Comparison of ENCODE assay signal across 9 cellular contexts in genomic region chr20:13681248-13682125, GRCh38. TPM values are rescaled to one million over a fixed set of nuclear protein-coding genes. Genes with fewer than 3 reads are reported as not detected.
A peak's percentile ranks its signal among the peaks of the same experiment; 100 is the strongest.
DNase-seq lines count a peak whose midpoint lies in the region; ATAC-seq and TF ChIP-seq lines count a peak whose summit lies in the region.
"Had no signal": no experiment of that assay in that cellular context is flagged by ENCODE, and none has a peak within 500 bp of the region (broad histone marks: within the 10 kb centered on the region; RNA-seq: fewer than 3 reads in every experiment).

No MANE protein-coding gene starts in this region.

- no peaks in the 10 kb centered on the region for H3K27me3 ChIP-seq in tibial nerve
- no peaks in the 10 kb centered on the region for H3K27me3 ChIP-seq in breast epithelium

- in situ Hi-C loops in ACHN (cut with HindIII; ENCODE audit: low pct_ligation_motif_present, low pct_unique_long_range_greater_than_20kb, low sequenced_read_pairs): no loop called here

- peak; percentile 95 for ATAC-seq in GM18873 (IDR thresholded peaks at IDR 0.05; ENCODE audit: low FRiP score, unreplicated experiment)
- ATAC-seq in HG02623 (IDR thresholded peaks at IDR 0.05; ENCODE audit: unreplicated experiment): peak; percentile 79
- ATAC-seq in HG03565 (IDR thresholded peaks at IDR 0.05; ENCODE audit: unreplicated experiment): peak; percentile 84

- no peak overlapping the region for H3K4me3 Mint-ChIP-seq in nephron progenitor cell

- H3K36me3 ChIP-seq in tibial nerve: no peaks in the 10 kb centered on the region
- H3K36me3 ChIP-seq in breast epithelium: no peaks in the 10 kb centered on the region

- TF ChIP-seq CTCF in nephron progenitor cell (IDR thresholded peaks at IDR 0.05) (no peak), tibial nerve (IDR thresholded peaks at IDR 0.05) (no peak), breast epithelium (IDR thresholded peaks at IDR 0.05) (no peak)

- intact Hi-C loops in breast epithelium (cut with DNase I; ENCODE audit: low total_unique reads): no loop called here

- H3K36me3 Mint-ChIP-seq in nephron progenitor cell (ENCODE audit: low read depth): no peaks in the 10 kb centered on the region

- 71 to 93% methylated on average over 4 of the region's 4 CpGs for WGBS in tibial nerve, 2 donors

- TF ChIP-seq POLR2A in tibial nerve (IDR thresholded peaks at IDR 0.05): no peak
- TF ChIP-seq POLR2A in breast epithelium (IDR thresholded peaks at IDR 0.05): no peak

- H3K27ac Mint-ChIP-seq in nephron progenitor cell: peak overlapping the region; percentile 39

- no peak for TF ChIP-seq EP300 in tibial nerve (IDR thresholded peaks at IDR 0.05)

- H3K4me3 ChIP-seq in tibial nerve: no peak overlapping the region
- H3K4me3 ChIP-seq in breast epithelium: no peak overlapping the region

- no peaks in the 10 kb centered on the region for H3K27me3 Mint-ChIP-seq in nephron progenitor cell (ENCODE audit: low read depth, poor library complexity)

- no peak for DNase-seq in nephron progenitor cell
- no peak for DNase-seq in NCI-H748 treated with DMSO at 0.1 percent for 48 hours (lab: John Stamatoyannopoulos, UW)
- DNase-seq in ACHN: no peak
- DNase-seq in tibial nerve (ENCODE audit: low spot score in 2 of 2): no peak
- no peak for DNase-seq in breast epithelium (ENCODE audit: low spot score in 2 of 2)
- DNase-seq: NCI-H526 had no signal

- peaks cover 21% of the 10 kb centered on the region for H3K4me1 Mint-ChIP-seq in nephron progenitor cell

- no peaks in the 10 kb centered on the region for H3K9me3 Mint-ChIP-seq in nephron progenitor cell

- no peaks in the 10 kb centered on the region for H3K4me1 ChIP-seq in tibial nerve
- H3K4me1 ChIP-seq in breast epithelium: no peaks in the 10 kb centered on the region

- H3K9me3 ChIP-seq in tibial nerve (no peaks in the 10 kb centered on the region), breast epithelium (no peaks in the 10 kb centered on the region)

- H3K27ac ChIP-seq in tibial nerve (no peak overlapping the region), breast epithelium (no peak overlapping the region)

RNA-seq across cellular contexts. Expression of gene TASP1, which starts 42.8 kb away (rescaled TPM):
- 10 to 100 TPM; 14.3 to 17.1 (median 15.6) TPM for total RNA-seq in tibial nerve
- total RNA-seq in breast epithelium: 10 to 100 TPM; 12.0 to 26.1 (median 19.0) TPM
